9 cellular contexts compared by ENCODE assay signal in the genomic region with DNA sequence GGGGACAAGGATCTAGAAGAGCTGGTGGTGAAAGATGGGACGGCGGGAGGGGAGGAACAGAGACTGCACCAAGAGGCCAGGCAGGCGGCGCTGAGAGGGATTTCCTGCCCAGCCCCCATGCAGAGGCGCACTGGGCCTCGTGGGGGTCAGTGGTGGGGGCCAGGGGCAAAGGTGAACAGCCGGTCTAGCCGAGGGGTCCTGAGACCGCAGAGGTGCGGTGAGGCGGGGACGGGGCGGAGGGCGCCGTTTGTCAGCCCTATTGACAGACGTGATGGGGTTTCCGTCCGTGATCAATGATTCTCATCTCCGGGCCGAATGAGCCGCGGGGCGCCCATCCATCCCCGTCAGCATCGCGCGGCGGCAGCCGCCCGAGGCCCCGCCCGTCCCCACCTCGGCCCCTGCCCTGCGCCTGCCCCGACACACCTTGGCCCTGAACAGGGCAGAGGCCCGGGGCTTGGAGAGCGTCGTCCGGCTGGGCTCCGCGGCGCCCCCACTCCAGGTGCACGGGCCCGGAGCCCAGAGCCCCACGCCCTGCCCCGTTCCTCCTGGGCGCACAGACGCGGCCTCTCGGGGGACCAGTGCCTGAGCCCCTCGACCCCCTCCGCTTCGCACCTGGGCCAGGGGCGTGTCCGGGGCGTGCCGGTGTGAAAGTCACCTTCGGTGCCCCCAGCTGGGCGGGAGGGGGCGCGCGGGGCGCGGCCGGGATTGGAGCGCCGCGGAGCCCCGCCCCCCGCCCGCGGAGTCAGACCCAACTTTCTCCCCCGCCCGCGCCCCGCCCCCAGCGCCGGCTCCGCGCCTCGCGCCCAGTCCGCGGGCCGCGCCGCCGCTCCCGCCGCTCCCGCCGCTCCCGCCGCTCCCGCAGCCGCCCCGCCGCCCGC. TPM values are rescaled to one million over a fixed set of nuclear protein-coding genes. Genes with fewer than 3 reads are reported as not detected.
DNase-seq lines count a peak whose midpoint lies in the region; ATAC-seq, FAIRE-seq and TF ChIP-seq lines count a peak whose summit lies in the region.
"Had no signal": no experiment of that assay in that cellular context is flagged by ENCODE, and none has a peak within 500 bp of the region (broad histone marks: within the 10 kb centered on the region; RNA-seq: fewer than 3 reads in every experiment).

TSS of gene NXPH4 (plus strand) at position 781 of the 878 bp plus-strand sequence. CDS start 176 bp downstream, outside the sequence.

- in situ Hi-C loops in SK-MEL-5 (cut with HindIII; ENCODE audit: low pct_unique_long_range_greater_than_20kb, low sequenced_read_pairs) (no loop called here), GM12878 (cut with MboI) (no loop called here)

- no peak for TF ChIP-seq EP300 in GM12878 (IDR thresholded peaks at IDR 0.05; ENCODE audit: borderline replicate concordance in 1 of 2, control insufficient read depth in 1 of 2, low read depth in 2 of 2, low read length in 2 of 2)

- peak; percentile 11 for ATAC-seq in GM12878
- ATAC-seq in left lobe of liver, result peak; percentile 23
- no peak for ATAC-seq in HG02642 (IDR thresholded peaks at IDR 0.05; ENCODE audit: poor library complexity, unreplicated experiment)
- ATAC-seq in HG03520 (IDR thresholded peaks at IDR 0.05; ENCODE audit: unreplicated experiment), result no peak

- RAD21 ChIA-PET in GM12878 (lab: Charles Lee; ENCODE audit: unreplicated experiment), result interaction anchor here (0.6 to 3.6 kb wide), 8 partner anchors 11 to 31 kb away, joined by 3 to 21 read pairs (median 3); partner anchors contain the start of gene SHMT2

- no peaks in the 10 kb centered on the region for H4K20me1 ChIP-seq in GM12878 (ENCODE audit: control insufficient read depth, insufficient read depth)

- H3K27me3 ChIP-seq in GM12878 (replicated peaks in 1 of 2; ENCODE audit: control insufficient read depth in 2 of 2, insufficient read depth in 2 of 2, low read length in 1 of 2) (peaks cover 31 to 34% of the 10 kb centered on the region in 2 experiments), stomach smooth muscle (ENCODE audit: control insufficient read depth in 1 of 2, insufficient read depth in 2 of 2, low read length in 2 of 2) (peaks cover 55 to 68% of the 10 kb centered on the region in 2 donors)

- peak within 1 kb of the TSS; percentile 15; the same call in 1 of the 2 replicates for H2AFZ ChIP-seq in GM12878 (ENCODE audit: control insufficient read depth, low read depth, low read length)

- no peak for TF ChIP-seq RAD21 in GM12878 (IDR thresholded peaks at IDR 0.05; ENCODE audit: insufficient read depth, low read depth, low read length)

- no TSS peak for BruUV-seq in GM12878 (replicated peaks; lab: Mats Ljungman, UMichigan)

- H3K79me2 ChIP-seq in GM12878 (ENCODE audit: control insufficient read depth, insufficient read depth, low read length), result no peaks in the 10 kb centered on the region

- SMC1A ChIA-PET in GM12878 (lab: Charles Lee; ENCODE audit: uncharacterized antibody, unreplicated experiment), result interaction anchor here (3.6 to 4.2 kb wide), 2 partner anchors 14 to 25 kb away, joined by 36 to 55 read pairs; partner anchors contain the start of gene SHMT2

- no peak for TF ChIP-seq CTCF in GM12878 (IDR thresholded peaks at IDR 0.05 in 2 of 3, conservative IDR thresholded peaks at IDR 0.05 in 1 of 3; ENCODE audit: control insufficient read depth in 2 of 3, extremely low read depth in 1 of 3, insufficient read depth in 1 of 3, low read depth in 3 of 3, low read length in 3 of 3)

- H3K36me3 ChIP-seq in GM12878 (ENCODE audit: control insufficient read depth in 2 of 2, insufficient read depth in 2 of 2, low read length in 1 of 2) (no peaks in the 10 kb centered on the region), stomach smooth muscle (ENCODE audit: control insufficient read depth in 2 of 2, insufficient read depth in 2 of 2, low read length in 2 of 2) (peaks cover 0 to 6% of the 10 kb centered on the region in 2 donors)

- H3K9ac ChIP-seq in GM12878 (ENCODE audit: control insufficient read depth, insufficient read depth, low read length) (no peak within 1 kb of the TSS), stomach smooth muscle (ENCODE audit: low read length in 2 of 2) (no peak within 1 kb of the TSS)

- POLR2A ChIA-PET in GM12878 (lab: Charles Lee), result no interaction called here

- H3K4me2 ChIP-seq in GM12878 (ENCODE audit: control insufficient read depth, insufficient read depth), result peak within 1 kb of the TSS; percentile 93

- peaks cover 13% of the 10 kb centered on the region for H3K4me1 ChIP-seq in GM12878 (ENCODE audit: control insufficient read depth, insufficient read depth, low read length)
- H3K4me1 ChIP-seq in stomach smooth muscle (ENCODE audit: control insufficient read depth, insufficient read depth, low read length), result peaks cover 36% of the 10 kb centered on the region

- peak within 1 kb of the TSS; percentile 50 for H3K4me3 ChIP-seq in GM12878
- peak within 1 kb of the TSS; percentile 53 to 66 for H3K4me3 ChIP-seq in stomach smooth muscle (ENCODE audit: low read length in 2 of 2)

- H3K27ac ChIP-seq in GM12878 (ENCODE audit: control insufficient read depth, insufficient read depth), result no peak within 1 kb of the TSS
- H3K27ac ChIP-seq in stomach smooth muscle (ENCODE audit: low read length), result no peak within 1 kb of the TSS

- intact Hi-C loops in GM12878 (cut with micrococcal nuclease; ENCODE audit: unreplicated experiment), result no loop called here

- under 1% methylated on average over 44 of the region's 99 CpGs for WGBS in GM12878 (ENCODE audit: insufficient coverage, insufficient replicate concordance, low lambda C conversion rate, missing lambda C conversion rate)

- no peak for FAIRE-seq in GM12878 (lab: Jason Lieb, UNC)

- no peak for TF ChIP-seq POLR2A in GM12878 (IDR thresholded peaks at IDR 0.05; ENCODE audit: low read depth, low read length)

- H3K9me3 ChIP-seq in GM12878 (replicated peaks; ENCODE audit: control insufficient read depth, insufficient read depth, low read length) (no peaks in the 10 kb centered on the region), stomach smooth muscle (ENCODE audit: control insufficient read depth in 2 of 2, low read length in 2 of 2) (no peaks in the 10 kb centered on the region)

- CTCF ChIA-PET in GM12878 (lab: Yijun Ruan, JAX), result interaction anchor here (0.6 to 4.7 kb wide), 8 partner anchors 11 to 244 kb away, joined by 3 to 271 read pairs (median 6); partner anchors contain the start of gene SHMT2

- peak; percentile 73 for DNase-seq in AG20443 (ENCODE audit: low spot score)
- DNase-seq in GOT3 (lab: John Stamatoyannopoulos, UW), result peak; percentile 81
- DNase-seq in SK-MEL-5 (ENCODE audit: low read depth, low spot score), result peak; percentile 32
- no peak for DNase-seq in GM12878 (ENCODE audit: low read depth, low spot score)
- DNase-seq in left lobe of liver (ENCODE audit: low spot score), result no peak

TF ChIP-seq in GM12878, 131 proteins besides CTCF, POLR2A, EP300 and RAD21 (continues in another document):
- TF ChIP-seq RUNX3 (IDR thresholded peaks at IDR 0.05; ENCODE audit: low read length) (peak; percentile 7; the same call in 1 of the 2 replicates), ZBTB40 (IDR thresholded peaks at IDR 0.05; ENCODE audit: borderline replicate concordance) (no peak), BHLHE40 (IDR thresholded peaks at IDR 0.05; ENCODE audit: borderline replicate concordance in 1 of 2, low read depth in 2 of 2, low read length in 1 of 2) (peak in 1 of 2 experiments; percentile 33; a peak in 1 of 4 replicates), CHD2 (IDR thresholded peaks at IDR 0.05; ENCODE audit: borderline replicate concordance, low read depth, low read length) (no peak)

RNA-seq across cellular contexts. Expression of gene NXPH4, which starts in this region (rescaled TPM):
- total RNA-seq in SK-MEL-5 (2014; rRNA removed; shearing (Covaris generic)), result 5.1 and 5.4 TPM in 2 replicates
- polyA plus RNA-seq in SK-MEL-5 (2015; cell fraction: cytosol; rRNA removed), result 18.8 and 20.2 TPM in 2 replicates
- 1.9 and 3.3 TPM in 2 replicates for polyA plus RNA-seq in SK-MEL-5 (2015; cell fraction: nucleus; rRNA removed)
- 0.48 TPM in 1 of 2 replicates, not detected in the other for total RNA-seq in GM12878 (2013; cell fraction: nucleolus; rRNA removed)
- total RNA-seq in GM12878 (2014; rRNA removed) (not detected in 2 replicates), GM12878 (2014; rRNA removed; fragmentation: Illumina TruSeq; extraction: Trizol) (not detected in 2 replicates), GM12878 (2021) (0.19 and 0.26 TPM in 2 replicates), left lobe of liver (0.13 TPM)
- polyA plus RNA-seq in GM12878 (2011; ENCODE audit: low read depth), result not detected
- polyA plus RNA-seq in GM12878 (2011; rRNA removed) (not detected in 2 replicates), GM12878 (2014; fragmentation: Illumina TruSeq; extraction: Trizol) (0.03 TPM in 1 of 2 replicates, not detected in the other), GM12878 (2014; fragmentation: Nextera tagmentation; extraction: Ambion mirVana) (not detected), GM12878 (2014; rRNA removed) (not detected in 2 replicates), GM12878 (2016; fragmentation: Nextera tagmentation; extraction: Ambion mirVana) (not detected)
- 0.12 TPM in 1 of 2 replicates, not detected in the other for polyA plus RNA-seq in GM12878 (2011; cell fraction: cytosol; rRNA removed)
- 0.29 and 0.58 TPM in 2 replicates for polyA plus RNA-seq in GM12878 (2011; cell fraction: nucleus; rRNA removed)
- polyA plus RNA-seq in GM12878 (2012), result 0.46 and 0.54 TPM in 2 replicates
- polyA minus RNA-seq in GM12878 (2011; rRNA and poly(A)+ RNA removed), result not detected in 2 replicates
- polyA minus RNA-seq in GM12878 (2011; cell fraction: cytosol; rRNA and poly(A)+ RNA removed), result not detected in 2 replicates
- not detected in 2 replicates for polyA minus RNA-seq in GM12878 (2011; cell fraction: nucleus; rRNA and poly(A)+ RNA removed)
- total RNA-seq: liver had no signal

Comparison
In these comparisons a context has a peak if more than half of its experiments do, and no peak if none do; other contexts are left out.
1. Peak in ATAC-seq, H3K4me3 ChIP-seq and H3K4me2 ChIP-seq in GM12878; RNA of the gene not detected or under 1 TPM.
2. Peak in ATAC-seq in left lobe of liver; RNA of the gene not detected or under 1 TPM.
3. DNase-seq: peak in AG20443 (single experiment), GOT3 (single experiment) and SK-MEL-5 (single experiment); none in GM12878 (single experiment) and left lobe of liver (single experiment).